8 cellular contexts compared by ENCODE assay signal in the genomic region with DNA sequence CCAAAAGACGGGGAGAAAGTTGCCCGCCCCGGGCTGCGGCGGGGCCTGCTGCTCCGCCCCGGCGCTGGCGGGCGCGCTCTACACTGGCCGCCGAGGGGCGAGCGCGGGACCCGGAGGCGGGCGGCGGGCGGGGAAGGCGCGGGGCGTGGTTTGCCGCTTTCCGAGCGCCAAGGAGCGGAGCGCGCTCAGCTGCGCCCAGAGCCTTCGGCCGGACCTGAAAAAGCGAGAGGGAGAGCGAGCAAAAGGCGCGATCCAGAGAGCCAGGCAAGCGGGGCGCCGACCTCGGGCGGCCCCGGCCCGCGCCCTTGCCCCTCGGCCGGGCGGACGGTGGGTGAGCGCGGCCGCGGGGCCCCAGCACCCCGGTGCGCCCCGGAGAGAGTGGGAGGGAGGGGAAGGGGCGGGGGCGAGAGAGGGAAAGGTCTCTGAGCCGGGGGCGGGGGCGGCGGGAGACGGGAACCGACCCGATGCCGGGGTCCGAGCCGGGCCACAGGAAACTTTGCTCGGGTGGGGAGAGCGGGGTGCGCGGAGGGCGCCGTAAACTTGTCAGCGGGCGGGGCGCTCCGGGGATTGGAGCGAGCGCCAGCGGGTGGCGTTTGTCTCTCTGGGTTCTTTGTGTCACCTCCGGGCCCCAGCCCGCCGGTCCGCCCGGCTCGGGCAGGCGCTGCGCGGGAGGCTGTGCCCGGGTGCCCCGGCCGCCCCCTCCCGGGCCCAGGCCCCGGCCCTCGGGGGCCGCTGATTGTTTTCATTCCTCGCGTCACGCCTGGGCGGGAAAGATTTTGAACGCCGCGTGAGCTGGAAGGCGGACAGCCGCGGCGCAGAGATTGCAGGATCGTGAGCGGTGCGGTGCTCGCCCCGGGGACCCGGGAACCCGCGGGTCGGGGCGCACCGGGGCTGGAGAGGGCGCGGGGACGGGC. TPM values are rescaled to one million over a fixed set of nuclear protein-coding genes. Genes with fewer than 3 reads are reported as not detected.
DNase-seq lines count a peak whose midpoint lies in the region; ATAC-seq and TF ChIP-seq lines count a peak whose summit lies in the region.

A gene with protein sequence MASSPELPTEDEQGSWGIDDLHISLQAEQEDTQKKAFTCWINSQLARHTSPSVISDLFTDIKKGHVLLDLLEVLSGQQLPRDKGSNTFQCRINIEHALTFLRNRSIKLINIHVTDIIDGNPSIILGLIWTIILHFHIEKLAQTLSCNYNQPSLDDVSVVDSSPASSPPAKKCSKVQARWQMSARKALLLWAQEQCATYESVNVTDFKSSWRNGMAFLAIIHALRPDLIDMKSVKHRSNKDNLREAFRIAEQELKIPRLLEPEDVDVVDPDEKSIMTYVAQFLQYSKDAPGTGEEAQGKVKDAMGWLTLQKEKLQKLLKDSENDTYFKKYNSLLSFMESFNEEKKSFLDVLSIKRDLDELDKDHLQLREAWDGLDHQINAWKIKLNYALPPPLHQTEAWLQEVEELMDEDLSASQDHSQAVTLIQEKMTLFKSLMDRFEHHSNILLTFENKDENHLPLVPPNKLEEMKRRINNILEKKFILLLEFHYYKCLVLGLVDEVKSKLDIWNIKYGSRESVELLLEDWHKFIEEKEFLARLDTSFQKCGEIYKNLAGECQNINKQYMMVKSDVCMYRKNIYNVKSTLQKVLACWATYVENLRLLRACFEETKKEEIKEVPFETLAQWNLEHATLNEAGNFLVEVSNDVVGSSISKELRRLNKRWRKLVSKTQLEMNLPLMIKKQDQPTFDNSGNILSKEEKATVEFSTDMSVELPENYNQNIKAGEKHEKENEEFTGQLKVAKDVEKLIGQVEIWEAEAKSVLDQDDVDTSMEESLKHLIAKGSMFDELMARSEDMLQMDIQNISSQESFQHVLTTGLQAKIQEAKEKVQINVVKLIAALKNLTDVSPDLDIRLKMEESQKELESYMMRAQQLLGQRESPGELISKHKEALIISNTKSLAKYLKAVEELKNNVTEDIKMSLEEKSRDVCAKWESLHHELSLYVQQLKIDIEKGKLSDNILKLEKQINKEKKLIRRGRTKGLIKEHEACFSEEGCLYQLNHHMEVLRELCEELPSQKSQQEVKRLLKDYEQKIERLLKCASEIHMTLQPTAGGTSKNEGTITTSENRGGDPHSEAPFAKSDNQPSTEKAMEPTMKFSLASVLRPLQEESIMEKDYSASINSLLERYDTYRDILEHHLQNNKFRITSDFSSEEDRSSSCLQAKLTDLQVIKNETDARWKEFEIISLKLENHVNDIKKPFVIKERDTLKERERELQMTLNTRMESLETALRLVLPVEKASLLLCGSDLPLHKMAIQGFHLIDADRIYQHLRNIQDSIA (N-terminal part only) (plus strand): TSS at position 188 of the 914 bp plus-strand sequence. CDS start 56,145 bp downstream, outside the sequence.

- H3K36me3 ChIP-seq in neural cell (ENCODE audit: insufficient read depth, low read length) (no peaks in the 10 kb centered on the region), stomach smooth muscle (ENCODE audit: control insufficient read depth in 2 of 2, insufficient read depth in 2 of 2, low read length in 2 of 2) (no peaks in the 10 kb centered on the region)

- peak; percentile 32 for TF ChIP-seq RAD21 in neural cell (conservative IDR thresholded peaks at IDR 0.05)

- DNase-seq in Calu3 (peak; percentile 90), HPDE6-E6E7 (ENCODE audit: extremely low spot score) (peak; percentile 72), RPMI7951 (ENCODE audit: low read depth) (peak; percentile 67), fibroblast of the conjunctiva (ENCODE audit: low read depth) (peak; percentile 28)
- DNase-seq in activated T-helper 9 cell treated with anti-CD3 and anti-CD28 coated beads, Interleukin-2, amount 50 U/mL, for 16 hours (ENCODE audit: low read depth), result peak; percentile 78

- peak within 1 kb of the TSS; percentile 28 for H3K27ac ChIP-seq in neural cell (ENCODE audit: low read length)
- no peak within 1 kb of the TSS for H3K27ac ChIP-seq in stomach smooth muscle (ENCODE audit: low read length)

- no peak for TF ChIP-seq CTCF in Calu3 (IDR thresholded peaks at IDR 0.05; ENCODE audit: unreplicated experiment)
- peak; percentile 63 for TF ChIP-seq CTCF in neural cell (IDR thresholded peaks at IDR 0.05; ENCODE audit: poor library complexity, severe bottlenecking)

- H3K4me1 Mint-ChIP-seq in Calu3 (ENCODE audit: low read depth, unreplicated experiment), result peaks cover 27% of the 10 kb centered on the region

- H3K9me3 ChIP-seq in neural cell (ENCODE audit: low read length) (no peaks in the 10 kb centered on the region), stomach smooth muscle (ENCODE audit: control insufficient read depth in 2 of 2, low read length in 2 of 2) (no peaks in the 10 kb centered on the region)

- no TSS peak for BruUV-seq in Calu3 (replicated peaks; lab: Mats Ljungman, UMichigan)

- H3K27me3 Mint-ChIP-seq in Calu3 (ENCODE audit: unreplicated experiment), result no peaks in the 10 kb centered on the region

- H3K27ac Mint-ChIP-seq in Calu3 (ENCODE audit: unreplicated experiment), result peak within 1 kb of the TSS; percentile 83

- no peak for TF ChIP-seq EP300 in neural cell (conservative IDR thresholded peaks at IDR 0.05; ENCODE audit: poor library complexity, severe bottlenecking)

- peak within 1 kb of the TSS; percentile 75 for H3K4me3 Mint-ChIP-seq in Calu3 (ENCODE audit: low read depth, unreplicated experiment)

- CTCF ChIA-PET in Calu3 (lab: Charles Lee), result interaction anchor here (0.6 to 2.0 kb wide), 6 partner anchors 11 to 347 kb away, joined by 3 to 6 read pairs (median 3); no protein-coding TSS in a partner anchor

- H3F3A ChIP-seq in neural cell (ENCODE audit: insufficient read depth, low read length, poor library complexity, severe bottlenecking), result no peaks in the 10 kb centered on the region

- intact Hi-C loops in Calu3 (cut with micrococcal nuclease; ENCODE audit: unreplicated experiment), result no loop called here

- H3K4me2 ChIP-seq in neural cell (ENCODE audit: low read length), result peak within 1 kb of the TSS; percentile 76

- H3K9me2 ChIP-seq in neural cell (ENCODE audit: insufficient read depth, low read length), result no peaks in the 10 kb centered on the region

- H3K4me3 ChIP-seq in neural cell (ENCODE audit: low read length) (peak within 1 kb of the TSS; percentile 80), stomach smooth muscle (ENCODE audit: low read length in 2 of 2) (peak within 1 kb of the TSS; percentile 77 to 84)

- H4K20me1 ChIP-seq in neural cell (ENCODE audit: insufficient read depth), result no peaks in the 10 kb centered on the region

- ATAC-seq in GM19463 (IDR thresholded peaks at IDR 0.05; ENCODE audit: unreplicated experiment), result peak; percentile 89

- H3K9me3 Mint-ChIP-seq in Calu3 (ENCODE audit: low read depth, unreplicated experiment), result no peaks in the 10 kb centered on the region

- H3K27me3 ChIP-seq in neural cell (ENCODE audit: insufficient read depth, low read depth, low read length) (no peaks in the 10 kb centered on the region), stomach smooth muscle (ENCODE audit: control insufficient read depth in 1 of 2, insufficient read depth in 2 of 2, low read length in 2 of 2) (peaks cover 3 to 15% of the 10 kb centered on the region in 2 donors)

- peaks cover 3% of the 10 kb centered on the region for H3K4me1 ChIP-seq in stomach smooth muscle (ENCODE audit: control insufficient read depth, insufficient read depth, low read length)

- H3K79me2 ChIP-seq in neural cell (replicated peaks; ENCODE audit: insufficient read depth, low read length), result peaks cover 40% of the 10 kb centered on the region

- H3K9ac ChIP-seq in neural cell (ENCODE audit: low read length) (peak within 1 kb of the TSS; percentile 68), stomach smooth muscle (ENCODE audit: low read length in 2 of 2) (peak within 1 kb of the TSS; percentile 62 to 72)

- peaks cover 32% of the 10 kb centered on the region for H3K36me3 Mint-ChIP-seq in Calu3 (ENCODE audit: insufficient read depth, unreplicated experiment)

- peak within 1 kb of the TSS; percentile 36 for H2AFZ ChIP-seq in neural cell (ENCODE audit: low read depth, low read length)

TF ChIP-seq in neural cell, 6 proteins besides CTCF, POLR2A, EP300 and RAD21:
- TF ChIP-seq EZH2 (IDR thresholded peaks at IDR 0.05; ENCODE audit: borderline replicate concordance, insufficient read depth, low read length, poor library complexity, severe bottlenecking) (no peak), MXI1 (conservative IDR thresholded peaks at IDR 0.05; ENCODE audit: poor library complexity, severe bottlenecking) (peak; percentile 77), TAF1 (IDR thresholded peaks at IDR 0.05; ENCODE audit: low read depth) (no peak), POLR2AphosphoS5 (IDR thresholded peaks at IDR 0.05) (peak; percentile 23), SMC3 (conservative IDR thresholded peaks at IDR 0.05; ENCODE audit: poor library complexity) (peak; percentile 25)
- TF ChIP-seq, protein P1, sequence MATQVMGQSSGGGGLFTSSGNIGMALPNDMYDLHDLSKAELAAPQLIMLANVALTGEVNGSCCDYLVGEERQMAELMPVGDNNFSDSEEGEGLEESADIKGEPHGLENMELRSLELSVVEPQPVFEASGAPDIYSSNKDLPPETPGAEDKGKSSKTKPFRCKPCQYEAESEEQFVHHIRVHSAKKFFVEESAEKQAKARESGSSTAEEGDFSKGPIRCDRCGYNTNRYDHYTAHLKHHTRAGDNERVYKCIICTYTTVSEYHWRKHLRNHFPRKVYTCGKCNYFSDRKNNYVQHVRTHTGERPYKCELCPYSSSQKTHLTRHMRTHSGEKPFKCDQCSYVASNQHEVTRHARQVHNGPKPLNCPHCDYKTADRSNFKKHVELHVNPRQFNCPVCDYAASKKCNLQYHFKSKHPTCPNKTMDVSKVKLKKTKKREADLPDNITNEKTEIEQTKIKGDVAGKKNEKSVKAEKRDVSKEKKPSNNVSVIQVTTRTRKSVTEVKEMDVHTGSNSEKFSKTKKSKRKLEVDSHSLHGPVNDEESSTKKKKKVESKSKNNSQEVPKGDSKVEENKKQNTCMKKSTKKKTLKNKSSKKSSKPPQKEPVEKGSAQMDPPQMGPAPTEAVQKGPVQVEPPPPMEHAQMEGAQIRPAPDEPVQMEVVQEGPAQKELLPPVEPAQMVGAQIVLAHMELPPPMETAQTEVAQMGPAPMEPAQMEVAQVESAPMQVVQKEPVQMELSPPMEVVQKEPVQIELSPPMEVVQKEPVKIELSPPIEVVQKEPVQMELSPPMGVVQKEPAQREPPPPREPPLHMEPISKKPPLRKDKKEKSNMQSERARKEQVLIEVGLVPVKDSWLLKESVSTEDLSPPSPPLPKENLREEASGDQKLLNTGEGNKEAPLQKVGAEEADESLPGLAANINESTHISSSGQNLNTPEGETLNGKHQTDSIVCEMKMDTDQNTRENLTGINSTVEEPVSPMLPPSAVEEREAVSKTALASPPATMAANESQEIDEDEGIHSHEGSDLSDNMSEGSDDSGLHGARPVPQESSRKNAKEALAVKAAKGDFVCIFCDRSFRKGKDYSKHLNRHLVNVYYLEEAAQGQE (IDR thresholded peaks at IDR 0.05; ENCODE audit: borderline replicate concordance), result peak; percentile 11

RNA-seq across cellular contexts. Expression of the gene that starts here (rescaled TPM):
- 142 and 171 TPM in 2 replicates for total RNA-seq in Calu3 (2022)
- 22.2 and 24.2 TPM in 2 replicates for total RNA-seq in RPMI7951 (2014; rRNA removed; shearing (Covaris generic))
- 75.8 and 82.3 TPM in 2 replicates for polyA plus RNA-seq in neural cell
- 188 and 204 TPM in 2 replicates for polyA minus RNA-seq in neural cell

Comparison
In these comparisons a context has a peak if more than half of its experiments do, and no peak if none do; other contexts are left out.
1. DNase-seq: peak in every context shown above with its lines; median percentile 90 in Calu3; 78 in activated T-helper 9 cell treated with anti-CD3 and anti-CD28 coated beads, Interleukin-2, amount 50 U/mL, for 16 hours; 72 in HPDE6-E6E7; 67 in RPMI7951; 28 in fibroblast of the conjunctiva.